ENCODE assay signal across 21 cellular contexts in the genomic region with DNA sequence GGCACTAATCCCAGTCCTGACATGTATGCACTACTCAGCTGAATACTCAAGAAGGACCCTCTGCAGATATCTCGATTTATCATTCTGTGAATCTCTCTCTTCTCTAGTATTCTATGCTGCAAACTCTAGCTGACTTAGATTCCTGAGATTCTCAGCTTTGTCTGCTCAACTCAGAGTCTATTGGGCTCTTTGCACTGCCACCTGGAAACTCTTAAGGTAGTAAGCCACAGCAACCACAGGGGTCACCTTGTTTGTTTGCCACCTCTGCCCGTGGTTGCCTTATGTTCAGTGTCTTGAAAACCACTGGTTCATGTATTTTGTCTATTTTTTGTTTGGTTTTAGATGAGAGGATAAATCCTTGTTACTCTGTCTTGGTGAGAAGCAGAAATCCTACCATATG.
DNase-seq lines count a peak whose midpoint lies in the region; ATAC-seq, FAIRE-seq and TF ChIP-seq lines count a peak whose summit lies in the region.
"Had no signal": no experiment of that assay in that cellular context is flagged by ENCODE, and none has a peak within 500 bp of the region (broad histone marks: within the 10 kb centered on the region; RNA-seq: fewer than 3 reads in every experiment).

No MANE protein-coding gene starts in this region.

- H3K9me2 ChIP-seq in GM23338 (ENCODE audit: insufficient read depth): no peaks in the 10 kb centered on the region
- no peaks in the 10 kb centered on the region for H3K9me2 ChIP-seq in MM.1S (replicated peaks; ENCODE audit: insufficient read depth, low read length)

- TF ChIP-seq POLR2A in endothelial cell of umbilical vein (IDR thresholded peaks at IDR 0.05; ENCODE audit: low read depth, low read length): no peak

- no peaks in the 10 kb centered on the region for H3K27me3 ChIP-seq in GM23338 (ENCODE audit: insufficient read depth)
- no peaks in the 10 kb centered on the region for H3K27me3 ChIP-seq in MM.1S (replicated peaks; ENCODE audit: insufficient read depth, low read length)
- no peaks in the 10 kb centered on the region for H3K27me3 ChIP-seq in endothelial cell of umbilical vein (ENCODE audit: control insufficient read depth in 2 of 2, insufficient read depth in 2 of 2, low read length in 2 of 2)
- H3K27me3 ChIP-seq in mesendoderm (ENCODE audit: insufficient read depth, low read length, poor library complexity): no peaks in the 10 kb centered on the region
- H3K27me3 ChIP-seq: MG63 had no signal

- no peak overlapping the region for H4K8ac ChIP-seq in mesendoderm (ENCODE audit: low read depth, low read length)

- no peak overlapping the region for H3K27ac Mint-ChIP-seq in GM23338
- H3K27ac Mint-ChIP-seq: CD14-positive monocyte; T-helper 1 cell treated with Interleukin-12 subunit alpha and Interleukin-12 subunit beta and Interleukin-4 antibody, amounts not matched to agents 30 μg/mL and 1 μg/mL, for 36 hours had no signal

- H2BK5ac ChIP-seq in mesendoderm (ENCODE audit: low read length): no peak overlapping the region

- H3K9ac ChIP-seq in MM.1S (ENCODE audit: low read length) (no peak overlapping the region), endothelial cell of umbilical vein (replicated peaks; ENCODE audit: extremely low read depth, insufficient read depth, low read length) (no peak overlapping the region), mesendoderm (ENCODE audit: low read length) (no peak overlapping the region)
- H3K9ac ChIP-seq: GM23248 had no signal

- H2AK5ac ChIP-seq in mesendoderm (ENCODE audit: low read length): no peak overlapping the region

- no peaks in the 10 kb centered on the region for H4K20me1 ChIP-seq in GM23338 (replicated peaks; ENCODE audit: insufficient read depth)
- no peaks in the 10 kb centered on the region for H4K20me1 ChIP-seq in MM.1S (ENCODE audit: insufficient read depth, low read length)
- no peaks in the 10 kb centered on the region for H4K20me1 ChIP-seq in endothelial cell of umbilical vein (replicated peaks; ENCODE audit: control insufficient read depth, extremely low read depth, insufficient read depth, low read length)

- peak; percentile 79 for ATAC-seq in GM23338
- ATAC-seq: SK-N-SH treated with all-trans-retinoic acid at 6 μM for 48 hours had no signal

- no peaks in the 10 kb centered on the region for H3K36me3 ChIP-seq in GM23338 (ENCODE audit: insufficient read depth)
- H3K36me3 ChIP-seq in MM.1S (replicated peaks; ENCODE audit: insufficient read depth, low read length): no peaks in the 10 kb centered on the region
- no peaks in the 10 kb centered on the region for H3K36me3 ChIP-seq in endothelial cell of umbilical vein (ENCODE audit: control insufficient read depth in 2 of 2, extremely low read depth in 1 of 2, insufficient read depth in 2 of 2, low read length in 2 of 2)
- H3K36me3 ChIP-seq in mesendoderm (ENCODE audit: control insufficient read depth, insufficient read depth, low read length): no peaks in the 10 kb centered on the region
- H3K36me3 ChIP-seq: MG63 had no signal

- H3K4me3 ChIP-seq in GM23338 (no peak overlapping the region), MM.1S (ENCODE audit: low read length) (no peak overlapping the region), endothelial cell of umbilical vein (replicated peaks in 1 of 3; ENCODE audit: insufficient read depth in 1 of 3, low read depth in 1 of 3, low read length in 3 of 3) (no peak overlapping the region), mesendoderm (ENCODE audit: low read length) (no peak overlapping the region)
- H3K4me3 ChIP-seq: GM23248, MG63 had no signal

- H2BK120ac ChIP-seq in mesendoderm (ENCODE audit: low read depth, low read length): no peak overlapping the region

- no peaks in the 10 kb centered on the region for H3K27me3 Mint-ChIP-seq in GM23338 (ENCODE audit: insufficient read depth, low read depth, poor library complexity)

- intact Hi-C loops in endothelial cell of umbilical vein (cut with micrococcal nuclease): no loop called here

- H2AFZ ChIP-seq in GM23338 (no peak overlapping the region), MM.1S (ENCODE audit: low read length) (no peak overlapping the region), endothelial cell of umbilical vein (ENCODE audit: low read depth, low read length) (no peak overlapping the region)
- H2AFZ ChIP-seq: GM23248 had no signal

- POLR2A ChIA-PET in endothelial cell of umbilical vein (lab: Charles Lee): no interaction called here

- no peaks in the 10 kb centered on the region; the same call in 2 of the 3 replicates for H3K9me3 Mint-ChIP-seq in GM23338
- H3K9me3 Mint-ChIP-seq: T-helper 1 cell treated with Interleukin-12 subunit alpha and Interleukin-12 subunit beta and Interleukin-4 antibody, amounts not matched to agents 30 μg/mL and 1 μg/mL, for 36 hours had no signal

- TF ChIP-seq CTCF in GM23338 (conservative IDR thresholded peaks at IDR 0.05; ENCODE audit: low read depth in 2 of 2): no peak
- no peak for TF ChIP-seq CTCF in MM.1S (IDR thresholded peaks at IDR 0.05; ENCODE audit: low read length)
- TF ChIP-seq CTCF in endothelial cell of umbilical vein (IDR thresholded peaks at IDR 0.05; ENCODE audit: extremely low read depth in 1 of 2, insufficient read depth in 1 of 2, low read depth in 1 of 2, low read length in 2 of 2): no peak
- TF ChIP-seq CTCF in D721Med (IDR thresholded peaks at IDR 0.05; ENCODE audit: insufficient read depth, missing control alignments): no peak

- H3K4ac ChIP-seq in mesendoderm (ENCODE audit: low read depth, low read length): no peak overlapping the region

- no peak overlapping the region for H3K4me2 ChIP-seq in GM23338
- no peak overlapping the region for H3K4me2 ChIP-seq in MM.1S (ENCODE audit: low read depth, low read length)
- H3K4me2 ChIP-seq in endothelial cell of umbilical vein (ENCODE audit: insufficient read depth, low read length): no peak overlapping the region
- H3K4me2 ChIP-seq in mesendoderm (ENCODE audit: low read length): no peak overlapping the region

- FAIRE-seq in endothelial cell of umbilical vein (lab: Jason Lieb, UNC) (peak; percentile 8), D721Med (lab: Jason Lieb, UNC) (no peak)
- FAIRE-seq: G401.6 had no signal

- H3K36me3 Mint-ChIP-seq in GM23338 (ENCODE audit: low read depth): no peaks in the 10 kb centered on the region
- H3K36me3 Mint-ChIP-seq: CD14-positive monocyte had no signal

- no peaks in the 10 kb centered on the region for H3K9me1 ChIP-seq in endothelial cell of umbilical vein (replicated peaks; ENCODE audit: control insufficient read depth, extremely low read depth, insufficient read depth, low read length)

- H3K4me1 ChIP-seq in GM23338 (ENCODE audit: insufficient read depth): no peaks in the 10 kb centered on the region
- no peaks in the 10 kb centered on the region for H3K4me1 ChIP-seq in MM.1S (ENCODE audit: low read length)
- H3K4me1 ChIP-seq in endothelial cell of umbilical vein (ENCODE audit: control insufficient read depth, extremely low read depth, insufficient read depth, low read length): no peaks in the 10 kb centered on the region
- no peaks in the 10 kb centered on the region for H3K4me1 ChIP-seq in mesendoderm (ENCODE audit: control insufficient read depth, low read depth, low read length)

- no peak overlapping the region for H2BK15ac ChIP-seq in mesendoderm (replicated peaks; ENCODE audit: low read depth)

- no peak overlapping the region for H3K18ac ChIP-seq in mesendoderm (ENCODE audit: low read length)

- H3K79me2 ChIP-seq in GM23338 (replicated peaks; ENCODE audit: insufficient read depth): no peaks in the 10 kb centered on the region
- no peaks in the 10 kb centered on the region for H3K79me2 ChIP-seq in MM.1S (ENCODE audit: low read length)
- H3K79me2 ChIP-seq in endothelial cell of umbilical vein (ENCODE audit: control insufficient read depth, insufficient read depth, low read length): no peaks in the 10 kb centered on the region
- H3K79me2 ChIP-seq in mesendoderm (ENCODE audit: control insufficient read depth, insufficient read depth, low read length): no peaks in the 10 kb centered on the region

- no peak overlapping the region for H3K23ac ChIP-seq in mesendoderm (ENCODE audit: low read length)

- no peak overlapping the region for H3K27ac ChIP-seq in GM23338 (ENCODE audit: low read depth)
- no peak overlapping the region for H3K27ac ChIP-seq in MM.1S (ENCODE audit: low read length)
- no peak overlapping the region for H3K27ac ChIP-seq in endothelial cell of umbilical vein (ENCODE audit: insufficient read depth, low read depth, low read length)
- no peak overlapping the region for H3K27ac ChIP-seq in mesendoderm (ENCODE audit: low read depth, low read length)
- H3K27ac ChIP-seq: GM23248, RWPE1 had no signal

- H3K4me1 Mint-ChIP-seq in GM23338: peaks cover 4% of the 10 kb centered on the region
- H3K4me1 Mint-ChIP-seq: CD14-positive monocyte had no signal

- H3F3A ChIP-seq in GM23338 (replicated peaks; ENCODE audit: low read depth) (no peaks in the 10 kb centered on the region), MM.1S (ENCODE audit: insufficient read depth, low read length) (no peaks in the 10 kb centered on the region)

- H3K56ac ChIP-seq in mesendoderm (ENCODE audit: low read length): no peak overlapping the region

- CTCF ChIA-PET in endothelial cell of umbilical vein (lab: Charles Lee): no interaction called here

- peak; percentile 72 for DNase-seq in GM23338 (ENCODE audit: low spot score)
- DNase-seq in MM.1S: peak; percentile 56
- no peak for DNase-seq in endothelial cell of umbilical vein (ENCODE audit: low read depth, low spot score)
- peak; percentile 60 for DNase-seq in mesendoderm
- DNase-seq in SW480 (ENCODE audit: low spot score): no peak
- DNase-seq in D721Med (ENCODE audit: insufficient read length, low spot score): no peak
- no peak for DNase-seq in activated naive CD4-positive, alpha-beta T cell treated with anti-CD3 and anti-CD28 coated beads, Interleukin-2, amount 50 U/mL, for 16 hours
- no peak for DNase-seq in NK-92 treated with Interleukin-12 subunit alpha and Interleukin-12 subunit beta, amount 100 ng/mL, for 24 hours (lab: John Stamatoyannopoulos, UW)
- DNase-seq: GM23248, IMR-90, Karpas-422, MG63, NCI-H1092 treated with DMSO at 0.1 percent for 48 hours, NCI-H510A, NCI-H748 treated with DMSO at 0.1 percent for 48 hours, SIG-M5 had no signal

- H3K9me3 ChIP-seq in MM.1S (replicated peaks; ENCODE audit: insufficient read depth, low read length): no peaks in the 10 kb centered on the region
- H3K9me3 ChIP-seq in endothelial cell of umbilical vein (replicated peaks; ENCODE audit: control insufficient read depth, insufficient read depth, low read length): no peaks in the 10 kb centered on the region
- H3K9me3 ChIP-seq: MG63 had no signal

- dilution Hi-C loops in endothelial cell of umbilical vein (cut with MboI; ENCODE audit: extremely low pct_ligation_motif_present, low sequenced_read_pairs): no loop called here

- no peaks in the 10 kb centered on the region for H3K79me1 ChIP-seq in mesendoderm (ENCODE audit: low read length)

- no peak overlapping the region for H4K5ac ChIP-seq in mesendoderm (ENCODE audit: low read length)

- no CpG with 5 or more reads among the region's 2 CpGs for WGBS in mesendoderm (ENCODE audit: extremely low coverage, insufficient coverage, low lambda C conversion rate)

- BruUV-seq in endothelial cell of umbilical vein (replicated peaks; lab: Mats Ljungman, UMichigan): no TSS peak

- H3K4me3 Mint-ChIP-seq in GM23338: no peak overlapping the region
- H3K4me3 Mint-ChIP-seq: CD14-positive monocyte; T-helper 1 cell treated with Interleukin-12 subunit alpha and Interleukin-12 subunit beta and Interleukin-4 antibody, amounts not matched to agents 30 μg/mL and 1 μg/mL, for 36 hours had no signal

Comparison
In these comparisons a context has a peak if more than half of its experiments do, and no peak if none do; other contexts are left out.
1. DNase-seq: peak in GM23338 (single experiment), MM.1S (single experiment) and mesendoderm (single experiment); none in endothelial cell of umbilical vein (single experiment), SW480 (single experiment), D721Med (single experiment), activated naive CD4-positive, alpha-beta T cell treated with anti-CD3 and anti-CD28 coated beads, Interleukin-2, amount 50 U/mL, for 16 hours (single experiment) and NK-92 treated with Interleukin-12 subunit alpha and Interleukin-12 subunit beta, amount 100 ng/mL, for 24 hours (single experiment).